8 cellular contexts compared by ENCODE assay signal in genomic region chr5:17282283-17283120, GRCh38.
A peak's percentile ranks its signal among the peaks of the same experiment; 100 is the strongest.
DNase-seq lines count a peak whose midpoint lies in the region; ATAC-seq and TF ChIP-seq lines count a peak whose summit lies in the region.

No MANE protein-coding gene starts in this region.

- peak overlapping the region; percentile 41 for H3K27ac Mint-ChIP-seq in activated T-cell treated with anti-CD3 and anti-CD28 coated beads, Interleukin-2, amount 50 U/mL, for 72 hours
- no peak overlapping the region for H3K27ac Mint-ChIP-seq in activated T-cell treated with anti-CD3 and anti-CD28 coated beads, Interleukin-2, amount 50 U/mL, for 24 hours
- peak overlapping the region; percentile 91 for H3K27ac Mint-ChIP-seq in stimulated activated naive B cell treated with anti-CD40 and anti-IgM and Interleukin-4, amounts not matched to agents 10 μg/mL and 1 μg/mL and 100 μg/mL, for 72 hours
- H3K27ac Mint-ChIP-seq in naive thymus-derived CD4-positive, alpha-beta T cell: peak overlapping the region in 1 of 9 donors; percentile 32

- H3K27ac ChIP-seq in SU-DHL-6 (ENCODE audit: low read depth, low read length): peak overlapping the region; percentile 100
- H3K27ac ChIP-seq in naive thymus-derived CD4-positive, alpha-beta T cell (ENCODE audit: low read depth, low read length): no peak overlapping the region

- H2AFZ ChIP-seq in SU-DHL-6 (ENCODE audit: low read depth, low read length, severe bottlenecking): no peak overlapping the region

- no peaks in the 10 kb centered on the region for H3K4me1 Mint-ChIP-seq in activated T-cell treated with anti-CD3 and anti-CD28 coated beads, Interleukin-2, amount 50 U/mL, for 72 hours (ENCODE audit: low read depth)
- H3K4me1 Mint-ChIP-seq in activated T-cell treated with anti-CD3 and anti-CD28 coated beads, Interleukin-2, amount 50 U/mL, for 24 hours (ENCODE audit: low read depth): no peaks in the 10 kb centered on the region
- H3K4me1 Mint-ChIP-seq in stimulated activated naive B cell treated with anti-CD40 and anti-IgM and Interleukin-4, amounts not matched to agents 10 μg/mL and 1 μg/mL and 100 μg/mL, for 72 hours: peaks cover 27 to 70% of the 10 kb centered on the region in 2 donors
- H3K4me1 Mint-ChIP-seq in naive thymus-derived CD4-positive, alpha-beta T cell: peaks cover 0 to 8% (median 0%) of the 10 kb centered on the region in 7 donors

- peak overlapping the region; percentile 86 for H3K4me2 ChIP-seq in SU-DHL-6 (ENCODE audit: low read depth, low read length, poor library complexity, severe bottlenecking)

- no peaks in the 10 kb centered on the region for H3K27me3 ChIP-seq in SU-DHL-6 (ENCODE audit: low read length)
- H3K27me3 ChIP-seq in naive thymus-derived CD4-positive, alpha-beta T cell (ENCODE audit: control insufficient read depth in 2 of 2, insufficient read depth in 2 of 2, low read length in 2 of 2): no peaks in the 10 kb centered on the region

- no peak for TF ChIP-seq CTCF in SU-DHL-6 (IDR thresholded peaks at IDR 0.05; ENCODE audit: insufficient read depth, low read length, poor library complexity, severe bottlenecking)

- no peaks in the 10 kb centered on the region for H4K20me1 ChIP-seq in SU-DHL-6 (ENCODE audit: low read depth, low read length)

- H3K79me2 ChIP-seq in SU-DHL-6 (ENCODE audit: insufficient read depth, low read length): peaks cover 9% of the 10 kb centered on the region; the same call in 1 of the 2 replicates

- H3K27me3 Mint-ChIP-seq in activated T-cell treated with anti-CD3 and anti-CD28 coated beads, Interleukin-2, amount 50 U/mL, for 72 hours (ENCODE audit: low read depth): no peaks in the 10 kb centered on the region
- H3K27me3 Mint-ChIP-seq in activated T-cell treated with anti-CD3 and anti-CD28 coated beads, Interleukin-2, amount 50 U/mL, for 24 hours: no peaks in the 10 kb centered on the region
- no peaks in the 10 kb centered on the region for H3K27me3 Mint-ChIP-seq in stimulated activated naive B cell treated with anti-CD40 and anti-IgM and Interleukin-4, amounts not matched to agents 10 μg/mL and 1 μg/mL and 100 μg/mL, for 72 hours
- peaks cover 0 to 4% (median 0%) of the 10 kb centered on the region in 5 donors for H3K27me3 Mint-ChIP-seq in naive thymus-derived CD4-positive, alpha-beta T cell

- peaks cover 64% of the 10 kb centered on the region for H3F3A ChIP-seq in SU-DHL-6 (ENCODE audit: insufficient read depth)

- H3K36me3 ChIP-seq in SU-DHL-6 (ENCODE audit: low read length): no peaks in the 10 kb centered on the region
- H3K36me3 ChIP-seq in naive thymus-derived CD4-positive, alpha-beta T cell (ENCODE audit: control insufficient read depth in 2 of 3, insufficient read depth in 3 of 3, low read length in 3 of 3): no peaks in the 10 kb centered on the region

- POLR2A ChIA-PET in naive thymus-derived CD4-positive, alpha-beta T cell (lab: Charles Lee): no interaction called here

- peak in 1 of 2 donors; percentile 5 for DNase-seq in activated T-cell treated with anti-CD3 and anti-CD28 coated beads, Interleukin-2, amount 50 U/mL, for 72 hours
- no peak for DNase-seq in activated T-cell treated with anti-CD3 and anti-CD28 coated beads, Interleukin-2, amount 50 U/mL, for 24 hours
- DNase-seq in stimulated activated naive B cell treated with anti-CD40 and anti-IgM and Interleukin-4, amounts not matched to agents 10 μg/mL and 1 μg/mL and 100 μg/mL, for 72 hours: peak; percentile 78
- DNase-seq in sciatic nerve (ENCODE audit: low spot score): no peak
- DNase-seq in naive thymus-derived CD4-positive, alpha-beta T cell: no peak
- no peak for DNase-seq in NCI-H524 (lab: John Stamatoyannopoulos, UW)

- no peaks in the 10 kb centered on the region for H3K9me3 ChIP-seq in SU-DHL-6 (ENCODE audit: insufficient read depth, low read length)
- no peaks in the 10 kb centered on the region for H3K9me3 ChIP-seq in naive thymus-derived CD4-positive, alpha-beta T cell (ENCODE audit: control insufficient read depth in 2 of 3, low read length in 3 of 3)

- peaks cover 4% of the 10 kb centered on the region in 2 donors for H3K9me3 Mint-ChIP-seq in activated T-cell treated with anti-CD3 and anti-CD28 coated beads, Interleukin-2, amount 50 U/mL, for 72 hours
- H3K9me3 Mint-ChIP-seq in activated T-cell treated with anti-CD3 and anti-CD28 coated beads, Interleukin-2, amount 50 U/mL, for 24 hours: no peaks in the 10 kb centered on the region
- H3K9me3 Mint-ChIP-seq in stimulated activated naive B cell treated with anti-CD40 and anti-IgM and Interleukin-4, amounts not matched to agents 10 μg/mL and 1 μg/mL and 100 μg/mL, for 72 hours: peaks cover 0 to 6% of the 10 kb centered on the region in 2 donors
- peaks cover 0 to 16% (median 4%) of the 10 kb centered on the region in 11 donors for H3K9me3 Mint-ChIP-seq in naive thymus-derived CD4-positive, alpha-beta T cell

- CTCF ChIA-PET in naive thymus-derived CD4-positive, alpha-beta T cell (lab: Charles Lee): no interaction called here

- peak overlapping the region; percentile 56 for H3K9ac ChIP-seq in SU-DHL-6 (ENCODE audit: low read length)

- no peak overlapping the region for H3K4me3 Mint-ChIP-seq in activated T-cell treated with anti-CD3 and anti-CD28 coated beads, Interleukin-2, amount 50 U/mL, for 72 hours
- H3K4me3 Mint-ChIP-seq in activated T-cell treated with anti-CD3 and anti-CD28 coated beads, Interleukin-2, amount 50 U/mL, for 24 hours: no peak overlapping the region
- H3K4me3 Mint-ChIP-seq in stimulated activated naive B cell treated with anti-CD40 and anti-IgM and Interleukin-4, amounts not matched to agents 10 μg/mL and 1 μg/mL and 100 μg/mL, for 72 hours: peak overlapping the region; percentile 40 to 83
- H3K4me3 Mint-ChIP-seq in naive thymus-derived CD4-positive, alpha-beta T cell: no peak overlapping the region

- H3K4me3 ChIP-seq in SU-DHL-6 (ENCODE audit: insufficient read depth, low read length, poor library complexity, severe bottlenecking): peak overlapping the region; percentile 28
- H3K4me3 ChIP-seq in naive thymus-derived CD4-positive, alpha-beta T cell (ENCODE audit: low read length): no peak overlapping the region

- H3K36me3 Mint-ChIP-seq in activated T-cell treated with anti-CD3 and anti-CD28 coated beads, Interleukin-2, amount 50 U/mL, for 72 hours (ENCODE audit: insufficient read depth in 2 of 2): no peaks in the 10 kb centered on the region
- H3K36me3 Mint-ChIP-seq in activated T-cell treated with anti-CD3 and anti-CD28 coated beads, Interleukin-2, amount 50 U/mL, for 24 hours (ENCODE audit: low read depth): no peaks in the 10 kb centered on the region
- peaks cover 10 to 19% of the 10 kb centered on the region in 2 donors for H3K36me3 Mint-ChIP-seq in stimulated activated naive B cell treated with anti-CD40 and anti-IgM and Interleukin-4, amounts not matched to agents 10 μg/mL and 1 μg/mL and 100 μg/mL, for 72 hours
- H3K36me3 Mint-ChIP-seq in naive thymus-derived CD4-positive, alpha-beta T cell: no peaks in the 10 kb centered on the region

- H3K4me1 ChIP-seq in naive thymus-derived CD4-positive, alpha-beta T cell (ENCODE audit: control insufficient read depth in 2 of 2, insufficient read depth in 2 of 2, low read length in 2 of 2): no peaks in the 10 kb centered on the region

- no peaks in the 10 kb centered on the region for H3K9me2 ChIP-seq in SU-DHL-6 (replicated peaks; ENCODE audit: insufficient read depth, low read length)

- intact Hi-C loops in sciatic nerve (cut with DNase I): no loop called here
- intact Hi-C loops in naive thymus-derived CD4-positive, alpha-beta T cell (cut with micrococcal nuclease): no loop called here

- peak in 1 of 2 donors; percentile 53 for ATAC-seq in activated T-cell treated with anti-CD3 and anti-CD28 coated beads, Interleukin-2, amount 50 U/mL, for 72 hours (replicated peaks in 1 of 2)
- ATAC-seq in HG03064 (IDR thresholded peaks at IDR 0.05; ENCODE audit: low read depth, unreplicated experiment): peak; percentile 96
- ATAC-seq in stimulated activated naive B cell treated with anti-CD40 and anti-IgM and Interleukin-4, amounts not matched to agents 10 μg/mL and 1 μg/mL and 100 μg/mL, for 72 hours (replicated peaks): peak; percentile 94 to 95
- ATAC-seq in sciatic nerve: no peak
- no peak for ATAC-seq in naive thymus-derived CD4-positive, alpha-beta T cell

Comparison
In these comparisons a context has a peak if more than half of its experiments do, and no peak if none do; other contexts are left out.
1. ATAC-seq: peak in HG03064 (single experiment) and stimulated activated naive B cell treated with anti-CD40 and anti-IgM and Interleukin-4, amounts not matched to agents 10 μg/mL and 1 μg/mL and 100 μg/mL, for 72 hours (2 of 2); none in sciatic nerve (single experiment) and naive thymus-derived CD4-positive, alpha-beta T cell (single experiment).
2. H3K4me3 Mint-ChIP-seq: peak in stimulated activated naive B cell treated with anti-CD40 and anti-IgM and Interleukin-4, amounts not matched to agents 10 μg/mL and 1 μg/mL and 100 μg/mL, for 72 hours (2 of 2); none in activated T-cell treated with anti-CD3 and anti-CD28 coated beads, Interleukin-2, amount 50 U/mL, for 72 hours (0 of 2), activated T-cell treated with anti-CD3 and anti-CD28 coated beads, Interleukin-2, amount 50 U/mL, for 24 hours (single experiment) and naive thymus-derived CD4-positive, alpha-beta T cell (0 of 10).